ENCODE assay signal across 1 cellular context in the genomic region with DNA sequence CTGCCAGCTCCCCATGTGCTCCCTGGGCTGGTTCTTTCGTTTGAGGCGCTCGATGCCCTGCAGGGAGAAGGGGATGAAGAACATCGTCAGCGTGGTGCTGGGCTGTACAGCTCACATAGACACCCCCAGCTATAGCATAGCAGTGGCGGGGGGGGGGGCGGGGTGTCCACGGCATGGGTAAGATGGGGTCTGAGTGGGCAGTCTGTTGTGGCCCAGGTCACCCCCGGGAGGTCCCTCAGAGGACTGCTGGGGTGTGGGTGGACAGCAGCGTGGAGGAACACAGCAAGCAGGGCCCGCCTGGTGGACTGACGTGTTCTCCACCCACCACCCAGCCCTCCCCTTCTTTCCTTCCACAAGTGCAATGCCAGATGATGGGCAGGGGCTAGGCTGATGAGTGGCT.
A peak's percentile ranks its signal among the peaks of the same experiment; 100 is the strongest.
TF ChIP-seq lines count a peak whose summit lies in the region.

No MANE protein-coding gene starts in this region.

TF ChIP-seq in K562, 482 proteins besides CTCF, POLR2A, EP300 and RAD21:
- TF ChIP-seq USF1 (CRISPR knock-in tag; IDR thresholded peaks at IDR 0.05) (0 out of 2 replicates have a peak, but pooled peaks have one; percentile 13), POLR2G (IDR thresholded peaks at IDR 0.05; ENCODE audit: low read depth, low read length) (0 out of 2 replicates have a peak, but pooled peaks have one; percentile 28), ARHGAP35 (IDR thresholded peaks at IDR 0.05; ENCODE audit: partially characterized antibody) (no peak)
